8 cellular contexts compared by ENCODE assay signal in genomic region chr7:121994625-121995410, GRCh38.
DNase-seq lines count a peak whose midpoint lies in the region; ATAC-seq and TF ChIP-seq lines count a peak whose summit lies in the region.

No MANE protein-coding gene starts in this region.

- H3K18ac ChIP-seq in neuronal stem cell (ENCODE audit: low read length) = no peak overlapping the region

- H3K27ac ChIP-seq in neuronal stem cell (replicated peaks; ENCODE audit: low read length) = no peak overlapping the region

- no peak overlapping the region for H2BK5ac ChIP-seq in neuronal stem cell (ENCODE audit: low read length)

- no peaks in the 10 kb centered on the region for H3K27me3 ChIP-seq in neuronal stem cell (ENCODE audit: control insufficient read depth in 3 of 3, insufficient read depth in 3 of 3, low read depth in 1 of 3, low read length in 3 of 3)

- DNase-seq in Daoy (ENCODE audit: low read depth) (peak; percentile 78), NCI-H510A treated with DMSO at 0.1 percent for 48 hours (lab: John Stamatoyannopoulos, UW) (peak; percentile 71), fibroblast of pulmonary artery (ENCODE audit: low read depth) (peak; percentile 91), neuronal stem cell (ENCODE audit: low spot score) (peak; percentile 56), GOT3 (lab: John Stamatoyannopoulos, UW) (no peak)
- peak; percentile 61 for DNase-seq in activated CD8-positive, alpha-beta memory T cell treated with anti-CD3 and anti-CD28 coated beads for 24 hours

- H2BK15ac ChIP-seq in neuronal stem cell (ENCODE audit: low read length) = no peak overlapping the region

- ATAC-seq in GM21381 (IDR thresholded peaks at IDR 0.05; ENCODE audit: unreplicated experiment) = peak; percentile 95
- ATAC-seq in HG03565 (IDR thresholded peaks at IDR 0.05; ENCODE audit: unreplicated experiment) = peak; percentile 95

- no CpG with 5 or more reads among the region's 5 CpGs for WGBS in neuronal stem cell (ENCODE audit: extremely low coverage in 2 of 2, insufficient read length in 2 of 2, insufficient replicate concordance in 1 of 2), 2 donors

- no peak overlapping the region for H2BK120ac ChIP-seq in neuronal stem cell (ENCODE audit: low read depth, low read length)

- H3K79me1 ChIP-seq in neuronal stem cell (ENCODE audit: low read depth, low read length) = no peaks in the 10 kb centered on the region

- peaks cover 16 to 94% of the 10 kb centered on the region in 2 donors for H3K36me3 ChIP-seq in neuronal stem cell (replicated peaks in 1 of 2; ENCODE audit: control insufficient read depth in 2 of 2, insufficient read depth in 2 of 2, low read length in 2 of 2)

- no peak overlapping the region for H2AFZ ChIP-seq in neuronal stem cell (ENCODE audit: low read length)

- H3K9me3 ChIP-seq in neuronal stem cell (replicated peaks in 1 of 2; ENCODE audit: control insufficient read depth in 2 of 2, insufficient read depth in 1 of 2, low read depth in 1 of 2, low read length in 2 of 2) = peaks cover 0 to 11% of the 10 kb centered on the region in 2 donors

- no peaks in the 10 kb centered on the region for H3K4me1 ChIP-seq in neuronal stem cell (ENCODE audit: control insufficient read depth in 2 of 2, insufficient read depth in 1 of 2, low read depth in 1 of 2, low read length in 2 of 2)

- no peak overlapping the region for H3K4ac ChIP-seq in neuronal stem cell (ENCODE audit: low read length)

- H3K4me2 ChIP-seq in neuronal stem cell (ENCODE audit: insufficient read depth, low read length, poor library complexity, severe bottlenecking) = no peak overlapping the region

- no peak overlapping the region for H2AK5ac ChIP-seq in neuronal stem cell (ENCODE audit: low read depth, low read length)

- H2BK12ac ChIP-seq in neuronal stem cell (ENCODE audit: low read length) = no peak overlapping the region

- no peak overlapping the region for H3K14ac ChIP-seq in neuronal stem cell (ENCODE audit: low read length)

- no peak overlapping the region for H3K23ac ChIP-seq in neuronal stem cell (ENCODE audit: low read depth, low read length, poor library complexity)

- H3K4me3 ChIP-seq in fibroblast of pulmonary artery (replicated peaks; ENCODE audit: low read depth, low read length) (no peak overlapping the region), neuronal stem cell (ENCODE audit: low read length in 2 of 2) (no peak overlapping the region)

- no peak overlapping the region for H3K9ac ChIP-seq in neuronal stem cell (ENCODE audit: low read depth, low read length, poor library complexity)

- peak; percentile 81 for TF ChIP-seq CTCF in fibroblast of pulmonary artery (IDR thresholded peaks at IDR 0.05; ENCODE audit: low read length, missing control alignments)

- H4K91ac ChIP-seq in neuronal stem cell (ENCODE audit: low read depth, low read length, poor library complexity) = no peak overlapping the region

- no peak overlapping the region for H4K8ac ChIP-seq in neuronal stem cell (ENCODE audit: low read depth, low read length)
